ENCODE assay signal across 8 cellular contexts in the genomic region with DNA sequence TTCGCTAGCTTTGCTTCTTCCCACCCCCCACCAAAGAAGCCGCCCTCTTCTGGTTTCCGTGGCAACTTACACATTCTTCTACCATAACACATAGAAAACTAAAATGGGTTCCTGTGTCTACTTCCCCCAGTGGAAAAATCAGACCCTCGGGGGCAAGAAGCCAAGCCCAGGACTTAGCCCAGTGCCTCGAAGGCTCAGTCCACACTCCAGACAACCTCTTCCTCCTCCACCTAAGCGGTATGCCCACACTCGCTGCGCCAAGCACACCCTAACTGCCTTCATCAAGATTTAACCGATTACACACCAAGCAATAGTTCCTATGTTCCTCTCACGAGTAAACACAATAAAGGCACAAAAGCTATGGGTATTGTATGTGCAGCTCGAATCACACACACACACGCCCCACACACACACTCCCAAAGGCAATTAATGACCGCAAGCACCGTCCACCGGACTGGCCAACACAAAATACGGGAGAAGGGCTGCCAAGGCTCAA. TPM values are rescaled to one million over a fixed set of nuclear protein-coding genes. Genes with fewer than 3 reads are reported as not detected.
DNase-seq lines count a peak whose midpoint lies in the region; ATAC-seq and TF ChIP-seq lines count a peak whose summit lies in the region.

No MANE protein-coding gene starts in this region.

- peak overlapping the region; percentile 93 to 100 for H3K4me3 ChIP-seq in duodenal mucosa (ENCODE audit: low read depth in 1 of 2, low read length in 2 of 2)
- peak overlapping the region; percentile 79 for H3K4me3 ChIP-seq in lower lobe of right lung

- ATAC-seq in GM21529 (IDR thresholded peaks at IDR 0.05; ENCODE audit: unreplicated experiment) (peak; percentile 33), lower lobe of right lung (peak; percentile 67), GM18870 (IDR thresholded peaks at IDR 0.05; ENCODE audit: unreplicated experiment) (no peak)

- peak in 9 of 14 donors; percentile 13 to 59 (median 46) for DNase-seq in C1 segment of cervical spinal cord (lab: John Stamatoyannopoulos, UW)
- DNase-seq in NAMALWA (ENCODE audit: low spot score) = peak; percentile 82
- peak; percentile 17 to 62 for DNase-seq in activated CD4-positive, alpha-beta T cell treated with anti-CD3 and anti-CD28 coated beads, Interleukin-2, amount 50 U/mL, for 24 hours (ENCODE audit: low read depth in 1 of 2, low spot score in 1 of 2)
- peak; percentile 52 for DNase-seq in lower lobe of right lung
- DNase-seq in stimulated activated CD8-positive, alpha-beta memory T cell treated with anti-CD3 and anti-CD28 coated beads, Interleukin-12 subunit alpha, Interleukin-12 subunit beta, amount 100 ng/mL, for 4 hours (ENCODE audit: low read depth) = peak; percentile 22

- H3K36me3 ChIP-seq in duodenal mucosa (ENCODE audit: control insufficient read depth in 1 of 2, insufficient read depth in 2 of 2, low read length in 2 of 2) (peaks cover under 1 to 6% of the 10 kb centered on the region in 2 donors), lower lobe of right lung (peaks cover 16% of the 10 kb centered on the region)

- peak overlapping the region; percentile 82 for H3K27ac ChIP-seq in duodenal mucosa (ENCODE audit: low read depth, low read length)
- peak overlapping the region; percentile 98 for H3K27ac ChIP-seq in lower lobe of right lung

- TF ChIP-seq CTCF in lower lobe of right lung (IDR thresholded peaks at IDR 0.05) = no peak

- H3K9me3 ChIP-seq in duodenal mucosa (ENCODE audit: control insufficient read depth in 1 of 2, low read length in 2 of 2) = no peaks in the 10 kb centered on the region
- no peaks in the 10 kb centered on the region for H3K9me3 ChIP-seq in lower lobe of right lung

- H3K4me1 ChIP-seq in duodenal mucosa (ENCODE audit: control insufficient read depth in 1 of 2, insufficient read depth in 2 of 2, low read length in 2 of 2) (peaks cover 15 to 18% of the 10 kb centered on the region in 2 donors), lower lobe of right lung (peaks cover 29% of the 10 kb centered on the region)

- peak overlapping the region; percentile 97 to 99 for H3K9ac ChIP-seq in duodenal mucosa (ENCODE audit: low read depth in 1 of 2, low read length in 2 of 2)

- intact Hi-C loops in lower lobe of right lung (cut with DNase I) = no loop called here

- H3K27me3 ChIP-seq in duodenal mucosa (ENCODE audit: control insufficient read depth in 1 of 2, insufficient read depth in 2 of 2, low read length in 2 of 2) (no peaks in the 10 kb centered on the region), lower lobe of right lung (ENCODE audit: low read depth) (no peaks in the 10 kb centered on the region)

RNA-seq across cellular contexts. Expression of gene PPIL4, which starts 0.5 kb away (rescaled TPM):
- total RNA-seq in lower lobe of right lung = 28.9 TPM

RNA-seq across cellular contexts. Expression of gene GINM1, which starts 20.9 kb away (rescaled TPM):
- 39.3 TPM for total RNA-seq in lower lobe of right lung

Comparison
In these comparisons a context has a peak if more than half of its experiments do, and no peak if none do; other contexts are left out.
1. DNase-seq: peak in every context shown above with its lines; median percentile 82 in NAMALWA; 52 in lower lobe of right lung; 46 in C1 segment of cervical spinal cord; 40 in activated CD4-positive, alpha-beta T cell treated with anti-CD3 and anti-CD28 coated beads, Interleukin-2, amount 50 U/mL, for 24 hours; 22 in stimulated activated CD8-positive, alpha-beta memory T cell treated with anti-CD3 and anti-CD28 coated beads, Interleukin-12 subunit alpha, Interleukin-12 subunit beta, amount 100 ng/mL, for 4 hours.